ENCODE assay signal across 8 cellular contexts in the genomic region with DNA sequence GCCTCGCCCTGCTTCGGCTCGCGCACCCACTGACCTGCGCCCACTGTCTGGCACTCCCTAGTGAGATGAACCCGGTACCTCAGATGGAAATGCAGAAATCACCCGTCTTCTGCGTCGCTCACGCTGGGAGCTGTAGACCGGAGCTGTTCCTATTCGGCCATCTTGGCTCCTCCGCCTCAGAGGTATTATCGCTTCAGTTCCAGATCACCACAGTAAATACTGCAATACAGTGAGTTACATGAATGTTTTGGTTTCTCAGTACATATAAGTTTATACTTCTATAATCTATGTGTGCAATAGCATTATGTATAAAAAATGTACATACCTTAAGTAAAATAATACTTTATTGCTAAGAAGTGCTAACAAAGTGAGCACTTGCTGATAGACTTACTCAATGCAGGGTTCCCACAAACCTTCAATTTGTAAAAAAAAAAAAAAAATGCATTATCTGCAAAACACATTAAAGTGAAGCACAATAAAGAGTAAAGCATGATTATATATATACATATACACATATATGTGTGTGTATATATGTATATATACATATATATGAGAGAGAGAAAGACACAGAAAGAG.
DNase-seq lines count a peak whose midpoint lies in the region; ATAC-seq and TF ChIP-seq lines count a peak whose summit lies in the region.
"Not testable (repeated sequence)": the region's sequence is repeated elsewhere in the genome, so short reads cannot be mapped to it uniquely, and the experiment has no call there.

No MANE protein-coding gene starts in this region.

- H3K27ac Mint-ChIP-seq in Caco-2 (ENCODE audit: unreplicated experiment); glutamatergic neuron (ENCODE audit: unreplicated experiment): not testable (repeated sequence)

- not testable (repeated sequence) for H3K4me2 ChIP-seq in trophoblast cell (ENCODE audit: low read length)

- H3K23ac ChIP-seq in trophoblast cell (ENCODE audit: low read length) = not testable (repeated sequence)

- H2BK12ac ChIP-seq in trophoblast cell (ENCODE audit: low read length) = not testable (repeated sequence)

- not testable (repeated sequence) for H3K4me3 ChIP-seq in Caco-2 (ENCODE audit: low read depth, low read length); trophoblast cell (ENCODE audit: low read depth, low read length)
- peak overlapping the region; percentile 24 for H3K4me3 ChIP-seq in H7 (ENCODE audit: insufficient read depth, low read depth, low read length)

- no CpG with 5 or more reads among the region's 14 CpGs for WGBS in trophoblast cell (ENCODE audit: extremely low coverage, insufficient coverage, insufficient read length)

- not testable (repeated sequence) for H3K79me2 ChIP-seq in trophoblast cell (ENCODE audit: control insufficient read depth, insufficient read depth, low read length, poor library complexity)

- not testable (repeated sequence) for DNase-seq in Caco-2, H7, glutamatergic neuron
- DNase-seq in NCI-H1105 treated with DMSO at 0.1 percent for 48 hours (lab: John Stamatoyannopoulos, UW) (peak; percentile 60), NCI-H2227 (lab: John Stamatoyannopoulos, UW; ENCODE audit: unreplicated experiment) (peak; percentile 18), NCI-H748 (lab: John Stamatoyannopoulos, UW; ENCODE audit: unreplicated experiment) (peak; percentile 32), trophoblast cell (peak in 1 of 2 donors; percentile 38)

- H3K4me3 Mint-ChIP-seq in Caco-2 (ENCODE audit: unreplicated experiment) = peak overlapping the region; percentile 46
- peak overlapping the region; percentile 62 for H3K4me3 Mint-ChIP-seq in glutamatergic neuron (ENCODE audit: unreplicated experiment)

- not testable (repeated sequence) for H3K27ac ChIP-seq in trophoblast cell (ENCODE audit: low read depth, low read length)

- POLR2A ChIA-PET in Caco-2 (lab: Charles Lee) = not testable (repeated sequence)

- H3K27me3 Mint-ChIP-seq in Caco-2 (ENCODE audit: insufficient read depth, unreplicated experiment); glutamatergic neuron (ENCODE audit: unreplicated experiment): not testable (repeated sequence)

- H2BK120ac ChIP-seq in trophoblast cell (ENCODE audit: insufficient read depth, low read length, poor library complexity) = not testable (repeated sequence)

- not testable (repeated sequence) for H3K9ac ChIP-seq in trophoblast cell (ENCODE audit: low read length)

- not testable (repeated sequence) for H2AFZ ChIP-seq in trophoblast cell (ENCODE audit: insufficient read depth, low read length, poor library complexity)

- H3K9me3 ChIP-seq in Caco-2; trophoblast cell (ENCODE audit: insufficient read depth, low read depth, low read length): not testable (repeated sequence)

- not testable (repeated sequence) for H3K14ac ChIP-seq in trophoblast cell (ENCODE audit: low read length)

- H4K91ac ChIP-seq in trophoblast cell (ENCODE audit: low read depth, low read length) = peak overlapping the region; percentile 47

- BruUV-seq in Caco-2 (replicated peaks; lab: Mats Ljungman, UMichigan) = not testable (repeated sequence)

- not testable (repeated sequence) for H2AK5ac ChIP-seq in trophoblast cell (ENCODE audit: low read length)

- not testable (repeated sequence) for H3K4me1 Mint-ChIP-seq in Caco-2 (ENCODE audit: low read depth, unreplicated experiment); glutamatergic neuron (ENCODE audit: low read depth, unreplicated experiment)

- not testable (repeated sequence) for H2BK5ac ChIP-seq in trophoblast cell (ENCODE audit: low read depth, low read length, poor library complexity)

- H3K4me1 ChIP-seq in Caco-2; trophoblast cell (ENCODE audit: control insufficient read depth in 1 of 2, insufficient read depth in 2 of 2, low read length in 2 of 2): not testable (repeated sequence)

- CTCF ChIA-PET in Caco-2 (lab: Charles Lee) = not testable (repeated sequence)

- H3K9me3 Mint-ChIP-seq in Caco-2 (ENCODE audit: unreplicated experiment); glutamatergic neuron (ENCODE audit: unreplicated experiment): not testable (repeated sequence)

- H4K12ac ChIP-seq in trophoblast cell (ENCODE audit: low read depth, low read length) = not testable (repeated sequence)

- H3K4ac ChIP-seq in trophoblast cell (ENCODE audit: low read depth, low read length) = not testable (repeated sequence)

- ATAC-seq in SK-N-SH treated with all-trans-retinoic acid at 6 μM for 48 hours = peak; percentile 95

- not testable (repeated sequence) for H3K36me3 Mint-ChIP-seq in Caco-2 (ENCODE audit: insufficient read depth, unreplicated experiment); glutamatergic neuron (ENCODE audit: unreplicated experiment)

- H3K27me3 ChIP-seq in Caco-2 (replicated peaks; ENCODE audit: control insufficient read depth, insufficient read depth, low read length); H7 (ENCODE audit: control insufficient read depth, insufficient read depth, low read length); trophoblast cell (ENCODE audit: insufficient read depth, low read length): not testable (repeated sequence)

- not testable (repeated sequence) for H3K79me1 ChIP-seq in trophoblast cell (ENCODE audit: low read length)

- H3K36me3 ChIP-seq in Caco-2 (ENCODE audit: control insufficient read depth, insufficient read depth, low read length); H7 (replicated peaks; ENCODE audit: control insufficient read depth, insufficient read depth, low read length); trophoblast cell (ENCODE audit: control insufficient read depth in 1 of 2, insufficient read depth in 2 of 2, low read length in 2 of 2): not testable (repeated sequence)

- H3K18ac ChIP-seq in trophoblast cell (ENCODE audit: low read length) = not testable (repeated sequence)

- not testable (repeated sequence) for H4K8ac ChIP-seq in trophoblast cell (ENCODE audit: low read depth, low read length)

- not testable (repeated sequence) for TF ChIP-seq CTCF in Caco-2 (IDR thresholded peaks at IDR 0.05; ENCODE audit: insufficient read depth in 1 of 2, low read depth in 1 of 2, low read length in 1 of 2, severe bottlenecking in 1 of 2, unreplicated experiment in 1 of 2); glutamatergic neuron (IDR thresholded peaks at IDR 0.05; ENCODE audit: partially characterized antibody, unreplicated experiment)

- intact Hi-C loops in Caco-2 (cut with micrococcal nuclease; ENCODE audit: unreplicated experiment) = not testable (repeated sequence)
